In genomic region chr1:115063238-115063901, GRCh38 we compare ENCODE assay signal across 10 cellular contexts. TPM values are rescaled to one million over a fixed set of nuclear protein-coding genes. Genes with fewer than 3 reads are reported as not detected.
DNase-seq lines count a peak whose midpoint lies in the region; ATAC-seq and TF ChIP-seq lines count a peak whose summit lies in the region.
"Had no signal": no experiment of that assay in that cellular context is flagged by ENCODE, and none has a peak within 500 bp of the region (broad histone marks: within the 10 kb centered on the region; RNA-seq: fewer than 3 reads in every experiment).

No MANE protein-coding gene starts in this region.

- H3K36me3 ChIP-seq in PC-3 (ENCODE audit: low read depth, low read length) = no peaks in the 10 kb centered on the region

- no peak overlapping the region for H2AFZ ChIP-seq in PC-3 (ENCODE audit: low read length)

- ATAC-seq in PC-3 (no peak), GM21367 (IDR thresholded peaks at IDR 0.05; ENCODE audit: unreplicated experiment) (no peak)
- peak; percentile 60 for ATAC-seq in stimulated activated memory B cell treated with anti-CD40 and anti-IgM and Interleukin-4, amounts not matched to agents 10 μg/mL and 1 μg/mL and 100 μg/mL, for 72 hours

- CTCF ChIA-PET in PC-3 (lab: Charles Lee) = interaction anchor here (0.5 to 0.6 kb wide), 2 partner anchors 400 to 426 kb away, joined by 3 to 4 read pairs; no protein-coding TSS in a partner anchor

- H3K4me1 Mint-ChIP-seq in stimulated activated memory B cell treated with anti-CD40 and anti-IgM and Interleukin-4, amounts not matched to agents 10 μg/mL and 1 μg/mL and 100 μg/mL, for 72 hours = peaks cover 11% of the 10 kb centered on the region

- peak overlapping the region; percentile 75 for H3K4me2 ChIP-seq in PC-3 (ENCODE audit: low read length)

- BruUV-seq in PC-3 (replicated peaks; lab: Mats Ljungman, UMichigan) = no TSS peak

- H3K79me2 ChIP-seq in PC-3 (ENCODE audit: low read length) = no peaks in the 10 kb centered on the region

- peak overlapping the region; percentile 27; the same call in 1 of the 2 replicates for H3K4me3 ChIP-seq in PC-3 (ENCODE audit: low read length)

- no peaks in the 10 kb centered on the region for H4K20me1 ChIP-seq in PC-3 (ENCODE audit: low read length)

- H3K27me3 Mint-ChIP-seq in stimulated activated memory B cell treated with anti-CD40 and anti-IgM and Interleukin-4, amounts not matched to agents 10 μg/mL and 1 μg/mL and 100 μg/mL, for 72 hours = no peaks in the 10 kb centered on the region

- no peaks in the 10 kb centered on the region for H3K9me3 Mint-ChIP-seq in stimulated activated memory B cell treated with anti-CD40 and anti-IgM and Interleukin-4, amounts not matched to agents 10 μg/mL and 1 μg/mL and 100 μg/mL, for 72 hours

- no peaks in the 10 kb centered on the region for H3K27me3 ChIP-seq in PC-3 (ENCODE audit: low read length)

- intact Hi-C loops in PC-3 (cut with micrococcal nuclease) = loop anchor here (2.0 kb wide), 1 partner anchor 25 kb away; the partner anchor contains the start of gene TSPAN2

- peak; percentile 19 for DNase-seq in activated CD8-positive, alpha-beta memory T cell treated with anti-CD3 and anti-CD28 coated beads, Interleukin-2, amount 50 U/mL, for 1 hour (ENCODE audit: extremely low read depth)
- DNase-seq in activated CD8-positive, alpha-beta memory T cell treated with anti-CD3 and anti-CD28 coated beads for 24 hours = no peak
- peak; percentile 65 for DNase-seq in PC-3
- peak; percentile 56 for DNase-seq in astrocyte of the hippocampus (ENCODE audit: low read depth, low spot score)
- DNase-seq in NCI-H748 (lab: John Stamatoyannopoulos, UW; ENCODE audit: unreplicated experiment) = no peak
- no peak for DNase-seq in GM20000 (ENCODE audit: low spot score)
- DNase-seq: NCI-H1694 had no signal

- H3K27ac Mint-ChIP-seq in stimulated activated memory B cell treated with anti-CD40 and anti-IgM and Interleukin-4, amounts not matched to agents 10 μg/mL and 1 μg/mL and 100 μg/mL, for 72 hours = peak overlapping the region; percentile 79

- H3K27ac ChIP-seq in PC-3 (ENCODE audit: low read length) = peak overlapping the region; percentile 87

- peak overlapping the region; percentile 39; the same call in 1 of the 2 replicates for H3K9ac ChIP-seq in PC-3 (ENCODE audit: low read length)

- no peaks in the 10 kb centered on the region for H3K36me3 Mint-ChIP-seq in stimulated activated memory B cell treated with anti-CD40 and anti-IgM and Interleukin-4, amounts not matched to agents 10 μg/mL and 1 μg/mL and 100 μg/mL, for 72 hours

- H3K9me3 ChIP-seq in PC-3 (ENCODE audit: low read length) = no peaks in the 10 kb centered on the region

- TF ChIP-seq CTCF in PC-3 (conservative IDR thresholded peaks at IDR 0.05; ENCODE audit: low read depth, low read length) = no peak
- TF ChIP-seq CTCF in GM20000 (IDR thresholded peaks at IDR 0.05; ENCODE audit: extremely low read depth, missing control alignments) = no peak

- peaks cover 4% of the 10 kb centered on the region for H3F3A ChIP-seq in PC-3 (ENCODE audit: low read length, unreplicated experiment)

- peaks cover 43% of the 10 kb centered on the region for H3K4me1 ChIP-seq in PC-3 (ENCODE audit: insufficient read depth, low read length)

- POLR2A ChIA-PET in PC-3 (lab: Charles Lee; ENCODE audit: unreplicated experiment) = no interaction called here

- H3K9me2 ChIP-seq in PC-3 (replicated peaks; ENCODE audit: low read length) = no peaks in the 10 kb centered on the region

- H3K4me3 Mint-ChIP-seq in stimulated activated memory B cell treated with anti-CD40 and anti-IgM and Interleukin-4, amounts not matched to agents 10 μg/mL and 1 μg/mL and 100 μg/mL, for 72 hours = no peak overlapping the region

RNA-seq across cellular contexts. Expression of gene TSPAN2, which starts 25.9 kb away (rescaled TPM):
- total RNA-seq in PC-3 (2014; rRNA removed) = 1.3 and 1.7 TPM in 2 replicates

RNA-seq across cellular contexts. Expression of gene TSHB, which starts 33.7 kb away (rescaled TPM):
- not detected in 2 replicates for total RNA-seq in PC-3 (2014; rRNA removed)
- total RNA-seq: liver had no signal

Comparison
In these comparisons a context has a peak if more than half of its experiments do, and no peak if none do; other contexts are left out.
1. DNase-seq: peak in activated CD8-positive, alpha-beta memory T cell treated with anti-CD3 and anti-CD28 coated beads, Interleukin-2, amount 50 U/mL, for 1 hour (single experiment), PC-3 (single experiment) and astrocyte of the hippocampus (single experiment); none in activated CD8-positive, alpha-beta memory T cell treated with anti-CD3 and anti-CD28 coated beads for 24 hours (single experiment), NCI-H748 (single experiment) and GM20000 (single experiment).